Comparison of ENCODE assay signal across 8 cellular contexts in the genomic region with DNA sequence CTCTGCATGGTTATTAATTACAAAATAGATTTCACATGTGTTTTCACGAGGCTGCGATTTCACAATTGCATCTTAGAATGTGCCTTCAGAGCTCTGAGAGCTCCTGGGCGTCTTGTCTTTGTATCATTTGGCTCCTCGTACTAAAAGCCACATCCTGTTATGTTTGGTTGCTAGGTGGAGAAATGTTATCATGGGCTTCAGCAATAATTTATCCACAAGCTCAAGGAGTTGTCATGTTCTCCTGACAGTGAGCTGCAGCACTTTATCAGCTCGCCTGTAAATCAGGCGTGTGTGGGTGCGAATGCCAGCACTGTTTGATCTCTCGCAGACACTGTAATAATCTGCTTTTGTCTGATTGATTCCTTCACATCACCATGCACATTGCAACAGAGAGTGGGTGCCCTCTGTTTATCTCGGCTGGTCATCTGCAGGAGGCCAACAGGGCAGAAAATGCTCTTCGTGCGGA.
DNase-seq lines count a peak whose midpoint lies in the region; FAIRE-seq and TF ChIP-seq lines count a peak whose summit lies in the region.
"Had no signal": no experiment of that assay in that cellular context is flagged by ENCODE, and none has a peak within 500 bp of the region (broad histone marks: within the 10 kb centered on the region; RNA-seq: fewer than 3 reads in every experiment).

No MANE protein-coding gene starts in this region.

- H3K4me3 ChIP-seq in SJCRH30 = no peak overlapping the region

- no peak for TF ChIP-seq POLR2A in H54 (IDR thresholded peaks at IDR 0.05; ENCODE audit: low read depth, low read length)

- DNase-seq in NOMO-1 treated with dmso at 0.1 percent for 144 hours (lab: John Stamatoyannopoulos, UW; ENCODE audit: unreplicated experiment) = peak; percentile 73
- DNase-seq in activated T-cell treated with anti-CD3 and anti-CD28 coated beads, Interleukin-2, amount 50 U/mL, for 1 hour = peak; percentile 63
- peak; percentile 90 for DNase-seq in iris pigment epithelial cell (ENCODE audit: low read depth)
- DNase-seq in stromal cell of bone marrow (ENCODE audit: low read depth) = peak; percentile 82
- DNase-seq in H54 (ENCODE audit: insufficient read length, low spot score) = no peak
- DNase-seq in T1000 (lab: John Stamatoyannopoulos, UW) = no peak
- no peak for DNase-seq in SJCRH30
- DNase-seq: cerebellar nuclear complex had no signal

- H3K4me1 ChIP-seq in SJCRH30 = no peaks in the 10 kb centered on the region

- FAIRE-seq in H54 (lab: Jason Lieb, UNC) = no peak

- H3K27ac ChIP-seq in SJCRH30 = no peak overlapping the region

- H3K36me3 ChIP-seq in SJCRH30 = no peaks in the 10 kb centered on the region

- H3K9me3 ChIP-seq in SJCRH30 (replicated peaks) = 0 out of 2 replicates have a peak, but pooled peaks cover 3% of the 10 kb centered on the region

- H3K27me3 ChIP-seq in SJCRH30 = 0 out of 2 replicates have a peak, but pooled peaks cover 5% of the 10 kb centered on the region

Comparison
In these comparisons a context has a peak if more than half of its experiments do, and no peak if none do; other contexts are left out.
1. DNase-seq: peak in NOMO-1 treated with dmso at 0.1 percent for 144 hours (single experiment), activated T-cell treated with anti-CD3 and anti-CD28 coated beads, Interleukin-2, amount 50 U/mL, for 1 hour (single experiment), iris pigment epithelial cell (single experiment) and stromal cell of bone marrow (single experiment); none in H54 (single experiment), T1000 (single experiment) and SJCRH30 (0 of 2).